Comparison of ENCODE assay signal across 11 cellular contexts in the genomic region with DNA sequence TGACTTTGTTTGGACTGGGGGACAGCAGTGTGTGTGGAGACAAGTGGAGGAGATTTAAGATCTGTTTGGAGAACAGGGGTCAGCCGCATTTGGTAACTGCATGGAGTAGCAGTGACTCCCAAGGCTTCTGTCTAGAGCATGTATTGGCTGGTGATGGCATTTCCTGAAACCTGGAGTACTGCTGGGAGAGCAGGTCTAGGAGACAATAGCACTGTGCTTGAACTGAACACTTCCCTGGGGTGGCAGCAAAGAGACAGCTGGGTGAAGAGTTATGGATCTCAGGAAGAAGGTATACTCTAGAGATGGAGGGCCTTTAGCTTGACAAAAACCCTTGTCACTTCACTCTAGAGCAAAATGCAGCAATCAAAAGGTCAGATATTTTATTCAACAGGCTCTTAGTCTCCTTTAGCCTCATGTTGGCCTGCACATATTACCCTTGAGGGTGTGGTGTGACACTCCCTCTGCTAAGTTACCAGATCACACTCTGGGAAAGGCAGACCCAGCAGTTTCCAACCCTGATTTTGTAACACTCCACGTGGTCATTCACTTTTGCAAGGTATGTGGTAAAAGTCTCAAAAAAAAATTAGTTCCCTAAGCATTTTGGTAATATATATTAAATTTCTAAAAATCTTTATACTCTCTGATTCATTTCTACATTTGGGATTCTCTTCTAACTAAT.
A peak's percentile ranks its signal among the peaks of the same experiment; 100 is the strongest.
DNase-seq lines count a peak whose midpoint lies in the region; ATAC-seq and TF ChIP-seq lines count a peak whose summit lies in the region.
"Had no signal": no experiment of that assay in that cellular context is flagged by ENCODE, and none has a peak within 500 bp of the region (broad histone marks: within the 10 kb centered on the region; RNA-seq: fewer than 3 reads in every experiment).

No MANE protein-coding gene starts in this region.

- H3K4me1 ChIP-seq in RWPE2 (ENCODE audit: insufficient read depth, poor library complexity, severe bottlenecking): peaks cover 22% of the 10 kb centered on the region
- peaks cover 0 to 45% (median 16%) of the 10 kb centered on the region in 3 donors for H3K4me1 ChIP-seq in gastroesophageal sphincter

- H3K27ac ChIP-seq in RWPE2 (ENCODE audit: poor library complexity, severe bottlenecking) (peak overlapping the region; percentile 16), gastroesophageal sphincter (no peak overlapping the region)
- H3K27ac ChIP-seq: tibial artery had no signal

- peak; percentile 16 for ATAC-seq in left ventricle myocardium superior
- ATAC-seq in RWPE2 (ENCODE audit: low read depth): peak; percentile 66
- ATAC-seq in gastroesophageal sphincter: peak; percentile 63
- no peak for ATAC-seq in GM19397 (IDR thresholded peaks at IDR 0.05; ENCODE audit: unreplicated experiment)

- no peak for TF ChIP-seq EP300 in gastroesophageal sphincter (IDR thresholded peaks at IDR 0.05)

- peaks cover 8% of the 10 kb centered on the region for H3K4me1 Mint-ChIP-seq in type B pancreatic cell (ENCODE audit: unreplicated experiment)

- H3K27me3 ChIP-seq in RWPE2 (ENCODE audit: insufficient read depth, poor library complexity, severe bottlenecking) (no peaks in the 10 kb centered on the region), gastroesophageal sphincter (no peaks in the 10 kb centered on the region)
- H3K27me3 ChIP-seq: tibial artery had no signal

- DNase-seq in left ventricle myocardium superior: no peak
- DNase-seq in cardiac septum (ENCODE audit: low spot score): no peak
- no peak for DNase-seq in RWPE2 (ENCODE audit: low spot score)
- no peak for DNase-seq in type B pancreatic cell (ENCODE audit: extremely low spot score, unreplicated experiment)
- no peak for DNase-seq in globus pallidus (ENCODE audit: low spot score)
- DNase-seq in erythroblast (lab: John Stamatoyannopoulos, UW): no peak
- DNase-seq: MM.1S, tibial artery had no signal

- H3K4me3 Mint-ChIP-seq in type B pancreatic cell: no peak overlapping the region
- H3K4me3 Mint-ChIP-seq: central memory CD8-positive, alpha-beta T cell had no signal

- no peaks in the 10 kb centered on the region for H3K27me3 Mint-ChIP-seq in type B pancreatic cell
- H3K27me3 Mint-ChIP-seq: central memory CD8-positive, alpha-beta T cell had no signal

- H3K9me3 ChIP-seq in RWPE2 (ENCODE audit: severe bottlenecking) (no peaks in the 10 kb centered on the region), gastroesophageal sphincter (no peaks in the 10 kb centered on the region)
- H3K9me3 ChIP-seq: tibial artery had no signal

- no peaks in the 10 kb centered on the region for H3K9me3 Mint-ChIP-seq in type B pancreatic cell
- H3K9me3 Mint-ChIP-seq: central memory CD8-positive, alpha-beta T cell had no signal

- intact Hi-C loops in left ventricle myocardium superior (cut with micrococcal nuclease): loop anchor here (10.0 kb wide), 1 partner anchor 289 kb away; no protein-coding TSS in a partner anchor
- intact Hi-C loops in cardiac septum (cut with DNase I): loop anchor here (5.0 kb wide), 2 partner anchors 69 to 281 kb away; partner anchors contain the start of genes DHRS12 and INTS6

- H3K4me3 ChIP-seq in RWPE2 (ENCODE audit: severe bottlenecking): no peak overlapping the region
- H3K4me3 ChIP-seq in gastroesophageal sphincter: no peak overlapping the region
- H3K4me3 ChIP-seq: tibial artery had no signal

- peak overlapping the region; percentile 71 for H3K27ac Mint-ChIP-seq in type B pancreatic cell

- TF ChIP-seq CTCF in RWPE2 (IDR thresholded peaks at IDR 0.05; ENCODE audit: poor library complexity, severe bottlenecking) (no peak), gastroesophageal sphincter (IDR thresholded peaks at IDR 0.05) (no peak), type B pancreatic cell (conservative IDR thresholded peaks at IDR 0.05) (no peak)

- 79 to 82% methylated on average over 2 of the region's 2 CpGs for WGBS in gastroesophageal sphincter (ENCODE audit: low coverage in 1 of 2), 2 donors

- TF ChIP-seq POLR2A in gastroesophageal sphincter (IDR thresholded peaks at IDR 0.05): no peak
- no peak for TF ChIP-seq POLR2A in erythroblast (IDR thresholded peaks at IDR 0.05; ENCODE audit: low read length)

- H3K36me3 ChIP-seq in RWPE2 (ENCODE audit: low read depth) (peaks cover 66% of the 10 kb centered on the region), gastroesophageal sphincter (no peaks in the 10 kb centered on the region)
- H3K36me3 ChIP-seq: tibial artery had no signal

- peaks cover 15% of the 10 kb centered on the region for H3K36me3 Mint-ChIP-seq in type B pancreatic cell
